21 cellular contexts compared by ENCODE assay signal in genomic region chr2:85972355-85972754, GRCh38.
"Had no signal": no experiment of that assay in that cellular context is flagged by ENCODE, and none has a peak within 500 bp of the region (broad histone marks: within the 10 kb centered on the region; RNA-seq: fewer than 3 reads in every experiment).

No MANE protein-coding gene starts in this region.

- H3K4me3 ChIP-seq: heart right ventricle, lower lobe of right lung, psoas muscle, spleen, testis, transverse colon had no signal

- H3K4me3 Mint-ChIP-seq: dendritic cell treated with granulocyte-macrophage colony-stimulating factor and Interleukin-4, amounts not matched to agents 40 ng/mL and 50 ng/mL, for 4 days; endodermal cell; memory B cell; naive B cell; nephron; stimulated activated naive B cell treated with anti-CD40 and anti-IgM and Interleukin-4, amounts not matched to agents 10 μg/mL and 1 μg/mL and 100 μg/mL, for 72 hours; stimulated activated naive CD8-positive, alpha-beta T cell treated with anti-CD3 and anti-CD28 coated beads, Interleukin-15, amount 100 ng/mL, for 72 hours had no signal

- H3K27ac Mint-ChIP-seq: dendritic cell treated with granulocyte-macrophage colony-stimulating factor and Interleukin-4, amounts not matched to agents 40 ng/mL and 50 ng/mL, for 4 days; endodermal cell; memory B cell; naive B cell; nephron; stimulated activated naive B cell treated with anti-CD40 and anti-IgM and Interleukin-4, amounts not matched to agents 10 μg/mL and 1 μg/mL and 100 μg/mL, for 72 hours had no signal

- H3K27ac ChIP-seq: heart right ventricle, lower lobe of right lung, parathyroid adenoma, psoas muscle, spleen, testis, transverse colon had no signal

- DNase-seq: effector CD4-positive, alpha-beta T cell; hypothalamus; lower lobe of right lung; midbrain; naive B cell; psoas muscle; retina; spleen; stimulated activated CD4-positive, alpha-beta T cell treated with anti-CD3 and anti-CD28 coated beads, Interleukin-15, amount 100 ng/mL, for 24 hours; stimulated activated CD4-positive, alpha-beta T cell treated with anti-CD3 and anti-CD28 coated beads, Interleukin-1b, Interleukin-23, amount 100 ng/mL, for 48 hours; stimulated activated CD4-positive, alpha-beta T cell treated with anti-CD3 and anti-CD28 coated beads, Interleukin-4, amount 100 ng/mL, for 24 hours; stimulated activated naive B cell treated with anti-CD40 and anti-IgM and Interleukin-4, amounts not matched to agents 10 μg/mL and 1 μg/mL and 100 μg/mL, for 72 hours; stimulated activated naive CD8-positive, alpha-beta T cell treated with anti-CD3 and anti-CD28 coated beads, Interleukin-15, amount 100 ng/mL, for 72 hours; testis; transverse colon had no signal

- H3K27me3 Mint-ChIP-seq: memory B cell; naive B cell; stimulated activated naive B cell treated with anti-CD40 and anti-IgM and Interleukin-4, amounts not matched to agents 10 μg/mL and 1 μg/mL and 100 μg/mL, for 72 hours; stimulated activated naive CD8-positive, alpha-beta T cell treated with anti-CD3 and anti-CD28 coated beads, Interleukin-15, amount 100 ng/mL, for 72 hours had no signal

- H3K4me1 Mint-ChIP-seq: endodermal cell; memory B cell; naive B cell; stimulated activated naive CD8-positive, alpha-beta T cell treated with anti-CD3 and anti-CD28 coated beads, Interleukin-15, amount 100 ng/mL, for 72 hours had no signal
